13 cellular contexts compared by ENCODE assay signal in the genomic region with DNA sequence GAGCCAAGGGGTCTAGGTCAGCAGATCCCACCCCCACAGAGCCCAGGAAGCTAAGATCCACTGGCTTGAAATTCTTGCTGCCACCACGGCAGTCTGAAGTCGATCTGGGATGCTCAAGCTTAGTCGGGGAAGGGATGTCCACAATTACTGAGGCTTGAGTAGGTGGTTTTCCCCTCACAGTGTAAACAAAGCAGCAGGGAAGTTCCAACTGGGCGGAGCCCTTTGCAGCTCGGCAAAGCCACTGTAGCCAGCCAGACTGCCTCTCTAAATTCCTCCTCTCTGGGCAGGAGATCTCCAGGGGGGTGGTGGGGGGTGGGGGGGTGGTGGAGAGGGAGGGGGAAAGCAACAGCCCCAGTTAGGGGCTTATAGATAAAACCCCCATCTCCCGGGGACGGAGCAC.
DNase-seq lines count a peak whose midpoint lies in the region; ATAC-seq and TF ChIP-seq lines count a peak whose summit lies in the region.
"Had no signal": no experiment of that assay in that cellular context is flagged by ENCODE, and none has a peak within 500 bp of the region (broad histone marks: within the 10 kb centered on the region; RNA-seq: fewer than 3 reads in every experiment).

No MANE protein-coding gene starts in this region.

- TF ChIP-seq CTCF in MCF 10A (IDR thresholded peaks at IDR 0.05; ENCODE audit: unreplicated experiment) (no peak), breast epithelium (IDR thresholded peaks at IDR 0.05) (no peak)

- BruUV-seq in MCF 10A (replicated peaks; lab: Mats Ljungman, UMichigan): no TSS peak

- intact Hi-C loops in MCF 10A (cut with micrococcal nuclease): no loop called here
- intact Hi-C loops in breast epithelium (cut with DNase I; ENCODE audit: low total_unique reads): no loop called here

- H3K36me3 ChIP-seq in breast epithelium: no peaks in the 10 kb centered on the region
- H3K36me3 ChIP-seq: esophagus muscularis mucosa, WERI-Rb-1 had no signal

- no peak overlapping the region for H3K27ac Mint-ChIP-seq in MCF 10A (ENCODE audit: low read depth, unreplicated experiment)
- no peak overlapping the region for H3K27ac Mint-ChIP-seq in naive thymus-derived CD8-positive, alpha-beta T cell

- H3K27me3 Mint-ChIP-seq in MCF 10A (ENCODE audit: insufficient read depth, unreplicated experiment): no peaks in the 10 kb centered on the region
- H3K27me3 Mint-ChIP-seq in naive thymus-derived CD8-positive, alpha-beta T cell: no peaks in the 10 kb centered on the region

- peaks cover 10% of the 10 kb centered on the region for H3K4me1 Mint-ChIP-seq in MCF 10A (ENCODE audit: insufficient read depth, unreplicated experiment)
- H3K4me1 Mint-ChIP-seq in naive thymus-derived CD8-positive, alpha-beta T cell: no peaks in the 10 kb centered on the region

- DNase-seq in MCF 10A (ENCODE audit: unreplicated experiment) (peak; percentile 16), breast epithelium (ENCODE audit: low spot score in 2 of 2) (no peak), NCI-H748 treated with DMSO at 0.1 percent for 48 hours (lab: John Stamatoyannopoulos, UW) (peak; percentile 49), NCI-H345 (lab: John Stamatoyannopoulos, UW) (no peak)
- no peak for DNase-seq in effector CD8-positive, alpha-beta T cell (lab: John Stamatoyannopoulos, UW)
- DNase-seq in naive thymus-derived CD8-positive, alpha-beta T cell: no peak
- DNase-seq: WERI-Rb-1 had no signal

- H3K27me3 ChIP-seq in breast epithelium: no peaks in the 10 kb centered on the region
- H3K27me3 ChIP-seq: esophagus muscularis mucosa had no signal

- H3K4me3 Mint-ChIP-seq in MCF 10A (ENCODE audit: unreplicated experiment): no peak overlapping the region
- no peak overlapping the region for H3K4me3 Mint-ChIP-seq in naive thymus-derived CD8-positive, alpha-beta T cell

- H3K27ac ChIP-seq in breast epithelium: no peak overlapping the region
- H3K27ac ChIP-seq: A549, esophagus muscularis mucosa, skin epidermis, WERI-Rb-1 had no signal

- no peak for TF ChIP-seq POLR2A in breast epithelium (IDR thresholded peaks at IDR 0.05)

- H3K4me1 ChIP-seq in breast epithelium: no peaks in the 10 kb centered on the region
- H3K4me1 ChIP-seq: A549 had no signal

- ATAC-seq in HG02852 (IDR thresholded peaks at IDR 0.05; ENCODE audit: unreplicated experiment): peak; percentile 97
- no peak for ATAC-seq in naive thymus-derived CD8-positive, alpha-beta T cell
- no peak for ATAC-seq in GM21423 (IDR thresholded peaks at IDR 0.05; ENCODE audit: unreplicated experiment)

- H3K36me3 Mint-ChIP-seq in MCF 10A (ENCODE audit: insufficient read depth, unreplicated experiment): peaks cover 5% of the 10 kb centered on the region
- H3K36me3 Mint-ChIP-seq in naive thymus-derived CD8-positive, alpha-beta T cell: peaks cover 0 to 25% (median 5%) of the 10 kb centered on the region in 3 donors

- peaks cover 15% of the 10 kb centered on the region for H3K9me3 Mint-ChIP-seq in MCF 10A (ENCODE audit: unreplicated experiment)
- H3K9me3 Mint-ChIP-seq in naive thymus-derived CD8-positive, alpha-beta T cell: peaks cover 19 to 58% (median 38%) of the 10 kb centered on the region in 9 donors

- H3K9me3 ChIP-seq in breast epithelium: peaks cover 5 to 6% of the 10 kb centered on the region in 2 donors
- H3K9me3 ChIP-seq: A549, esophagus muscularis mucosa had no signal

- POLR2A ChIA-PET in MCF 10A (lab: Yijun Ruan, JAX): no interaction called here
- POLR2A ChIA-PET in naive thymus-derived CD8-positive, alpha-beta T cell (lab: Charles Lee): no interaction called here

- CTCF ChIA-PET in MCF 10A (lab: Yijun Ruan, JAX): no interaction called here

- no peak overlapping the region for H3K4me3 ChIP-seq in breast epithelium
- H3K4me3 ChIP-seq: A549, esophagus muscularis mucosa, lung, skin epidermis had no signal

Comparison
In these comparisons a context has a peak if more than half of its experiments do, and no peak if none do; other contexts are left out.
1. DNase-seq: peak in MCF 10A (single experiment) and NCI-H748 treated with DMSO at 0.1 percent for 48 hours (single experiment); none in breast epithelium (0 of 2), effector CD8-positive, alpha-beta T cell (single experiment), naive thymus-derived CD8-positive, alpha-beta T cell (0 of 10) and NCI-H345 (single experiment).